ENCODE assay signal across 1 cellular context in genomic region chr5:41789434-41789833, GRCh38.
A peak's percentile ranks its signal among the peaks of the same experiment; 100 is the strongest.
TF ChIP-seq lines count a peak whose summit lies in the region.

No MANE protein-coding gene starts in this region.

TF ChIP-seq in HEK293, 187 proteins besides CTCF, POLR2A, EP300 and RAD21 (continued from another document):
- TF ChIP-seq INSM2 (tag by site-specific recombination; IDR thresholded peaks at IDR 0.05), result peak; percentile 18; the same call in 1 of the 2 replicates
- TF ChIP-seq ZNF571 (tag by site-specific recombination; IDR thresholded peaks at IDR 0.05), result no peak
- no peak for TF ChIP-seq ZNF785 (tag by site-specific recombination; IDR thresholded peaks at IDR 0.05)
- no peak for TF ChIP-seq ZNF132 (tag by site-specific recombination; IDR thresholded peaks at IDR 0.05; ENCODE audit: borderline replicate concordance)
- TF ChIP-seq, protein P1, sequence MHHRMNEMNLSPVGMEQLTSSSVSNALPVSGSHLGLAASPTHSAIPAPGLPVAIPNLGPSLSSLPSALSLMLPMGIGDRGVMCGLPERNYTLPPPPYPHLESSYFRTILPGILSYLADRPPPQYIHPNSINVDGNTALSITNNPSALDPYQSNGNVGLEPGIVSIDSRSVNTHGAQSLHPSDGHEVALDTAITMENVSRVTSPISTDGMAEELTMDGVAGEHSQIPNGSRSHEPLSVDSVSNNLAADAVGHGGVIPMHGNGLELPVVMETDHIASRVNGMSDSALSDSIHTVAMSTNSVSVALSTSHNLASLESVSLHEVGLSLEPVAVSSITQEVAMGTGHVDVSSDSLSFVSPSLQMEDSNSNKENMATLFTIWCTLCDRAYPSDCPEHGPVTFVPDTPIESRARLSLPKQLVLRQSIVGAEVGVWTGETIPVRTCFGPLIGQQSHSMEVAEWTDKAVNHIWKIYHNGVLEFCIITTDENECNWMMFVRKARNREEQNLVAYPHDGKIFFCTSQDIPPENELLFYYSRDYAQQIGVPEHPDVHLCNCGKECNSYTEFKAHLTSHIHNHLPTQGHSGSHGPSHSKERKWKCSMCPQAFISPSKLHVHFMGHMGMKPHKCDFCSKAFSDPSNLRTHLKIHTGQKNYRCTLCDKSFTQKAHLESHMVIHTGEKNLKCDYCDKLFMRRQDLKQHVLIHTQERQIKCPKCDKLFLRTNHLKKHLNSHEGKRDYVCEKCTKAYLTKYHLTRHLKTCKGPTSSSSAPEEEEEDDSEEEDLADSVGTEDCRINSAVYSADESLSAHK (tag by site-specific recombination; IDR thresholded peaks at IDR 0.05), result no peak
- TF ChIP-seq, protein P2, sequence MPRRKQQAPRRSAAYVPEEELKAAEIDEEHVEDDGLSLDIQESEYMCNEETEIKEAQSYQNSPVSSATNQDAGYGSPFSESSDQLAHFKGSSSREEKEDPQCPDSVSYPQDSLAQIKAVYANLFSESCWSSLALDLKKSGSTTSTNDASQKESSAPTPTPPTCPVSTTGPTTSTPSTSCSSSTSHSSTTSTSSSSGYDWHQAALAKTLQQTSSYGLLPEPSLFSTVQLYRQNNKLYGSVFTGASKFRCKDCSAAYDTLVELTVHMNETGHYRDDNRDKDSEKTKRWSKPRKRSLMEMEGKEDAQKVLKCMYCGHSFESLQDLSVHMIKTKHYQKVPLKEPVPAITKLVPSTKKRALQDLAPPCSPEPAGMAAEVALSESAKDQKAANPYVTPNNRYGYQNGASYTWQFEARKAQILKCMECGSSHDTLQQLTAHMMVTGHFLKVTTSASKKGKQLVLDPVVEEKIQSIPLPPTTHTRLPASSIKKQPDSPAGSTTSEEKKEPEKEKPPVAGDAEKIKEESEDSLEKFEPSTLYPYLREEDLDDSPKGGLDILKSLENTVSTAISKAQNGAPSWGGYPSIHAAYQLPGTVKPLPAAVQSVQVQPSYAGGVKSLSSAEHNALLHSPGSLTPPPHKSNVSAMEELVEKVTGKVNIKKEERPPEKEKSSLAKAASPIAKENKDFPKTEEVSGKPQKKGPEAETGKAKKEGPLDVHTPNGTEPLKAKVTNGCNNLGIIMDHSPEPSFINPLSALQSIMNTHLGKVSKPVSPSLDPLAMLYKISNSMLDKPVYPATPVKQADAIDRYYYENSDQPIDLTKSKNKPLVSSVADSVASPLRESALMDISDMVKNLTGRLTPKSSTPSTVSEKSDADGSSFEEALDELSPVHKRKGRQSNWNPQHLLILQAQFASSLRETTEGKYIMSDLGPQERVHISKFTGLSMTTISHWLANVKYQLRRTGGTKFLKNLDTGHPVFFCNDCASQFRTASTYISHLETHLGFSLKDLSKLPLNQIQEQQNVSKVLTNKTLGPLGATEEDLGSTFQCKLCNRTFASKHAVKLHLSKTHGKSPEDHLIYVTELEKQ (tag by site-specific recombination; IDR thresholded peaks at IDR 0.05; ENCODE audit: borderline replicate concordance), result no peak
- no peak for TF ChIP-seq WT1 (tag by site-specific recombination; IDR thresholded peaks at IDR 0.05)
- TF ChIP-seq ZNF555 (tag by site-specific recombination; conservative IDR thresholded peaks at IDR 0.05), result no peak; the same call in 1 of the 2 replicates
- no peak for TF ChIP-seq ZNF677 (tag by site-specific recombination; IDR thresholded peaks at IDR 0.05)
- peak; percentile 51; the same call in 1 of the 2 replicates for TF ChIP-seq SCRT2 (tag by site-specific recombination; IDR thresholded peaks at IDR 0.05)
- no peak for TF ChIP-seq ZNF777 (tag by site-specific recombination; IDR thresholded peaks at IDR 0.05; ENCODE audit: borderline replicate concordance)
- no peak for TF ChIP-seq ZBTB17 (tag by site-specific recombination; IDR thresholded peaks at IDR 0.05)
- no peak for TF ChIP-seq ZNF768 (tag by site-specific recombination; IDR thresholded peaks at IDR 0.05)
TF ChIP-seq in HEK293: peak in this region for 4.
